Comparison of ENCODE assay signal across 8 cellular contexts in the genomic region with DNA sequence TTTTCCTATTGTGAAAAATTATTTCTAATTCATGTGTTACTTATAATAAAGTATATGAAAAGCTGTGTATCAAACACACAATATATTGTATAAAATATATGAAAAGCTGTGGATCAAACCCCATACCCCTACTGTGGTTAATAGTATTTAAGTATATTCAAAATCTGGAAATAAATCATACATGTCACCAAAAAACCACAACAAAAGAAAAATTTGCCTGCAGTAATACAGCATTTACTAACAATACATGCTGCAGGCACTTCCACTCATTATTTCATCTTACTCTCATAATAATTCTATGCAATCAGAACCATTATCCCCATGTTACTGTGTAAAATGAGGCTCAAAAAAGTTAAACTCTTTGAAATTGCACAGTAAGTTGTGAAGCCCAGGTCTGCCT.
DNase-seq lines count a peak whose midpoint lies in the region; TF ChIP-seq lines count a peak whose summit lies in the region.

No MANE protein-coding gene starts in this region.

- in situ Hi-C loops in KBM-7 (cut with MboI; ENCODE audit: low pct_unique_long_range_greater_than_20kb, low sequenced_read_pairs) (loop anchor here (25.0 kb wide), 1 partner anchor 1030 kb away; the partner anchor contains the start of gene NQO2), brain microvascular endothelial cell (cut with HindIII; ENCODE audit: low pct_ligation_motif_present, low sequenced_read_pairs) (no loop called here)

- H3K9ac ChIP-seq in mucosa of stomach (ENCODE audit: low read length) = peak overlapping the region; percentile 93

- peaks cover 16% of the 10 kb centered on the region for H3K4me1 ChIP-seq in A673 (ENCODE audit: insufficient read depth, low read length, poor library complexity, severe bottlenecking)
- peaks cover 15% of the 10 kb centered on the region for H3K4me1 ChIP-seq in mucosa of stomach (ENCODE audit: control insufficient read depth, insufficient read depth, low read length)

- TF ChIP-seq CTCF in A673 (conservative IDR thresholded peaks at IDR 0.05; ENCODE audit: low read depth, low read length) (no peak), brain microvascular endothelial cell (IDR thresholded peaks at IDR 0.05; ENCODE audit: low read depth, low read length, missing control alignments) (no peak)

- no TSS peak for BruUV-seq in A673 (replicated peaks; lab: Mats Ljungman, UMichigan)

- H3K4me3 ChIP-seq in A673 (ENCODE audit: low read depth, low read length, poor library complexity, severe bottlenecking) = peak overlapping the region; percentile 73
- H3K4me3 ChIP-seq in brain microvascular endothelial cell (ENCODE audit: low read depth, low read length) = peak overlapping the region; percentile 88
- no peak overlapping the region for H3K4me3 ChIP-seq in mucosa of stomach (ENCODE audit: low read length)

- DNase-seq in A673 (ENCODE audit: low spot score) = no peak
- DNase-seq in KBM-7 = peak; percentile 31
- no peak for DNase-seq in brain microvascular endothelial cell
- no peak for DNase-seq in activated CD4-positive, CD25-positive, alpha-beta regulatory T cell (lab: John Stamatoyannopoulos, UW)
- DNase-seq in T1000 (lab: John Stamatoyannopoulos, UW) = no peak
- no peak for DNase-seq in globus pallidus (ENCODE audit: low spot score)
- DNase-seq in DMS53 treated with DMSO at 0.1 percent for 48 hours (lab: John Stamatoyannopoulos, UW; ENCODE audit: unreplicated experiment) = no peak

- H3K36me3 ChIP-seq in A673 (ENCODE audit: insufficient read depth, low read length, poor library complexity, severe bottlenecking) (peaks cover 18% of the 10 kb centered on the region), brain microvascular endothelial cell (replicated peaks) (no peaks in the 10 kb centered on the region), mucosa of stomach (ENCODE audit: control insufficient read depth, insufficient read depth, low read length) (no peaks in the 10 kb centered on the region)

- POLR2A ChIA-PET in A673 (lab: Charles Lee; ENCODE audit: low non-redundant PET) = no interaction called here

- H3K27ac ChIP-seq in A673 (ENCODE audit: low read depth, low read length, poor library complexity, severe bottlenecking) = peak overlapping the region; percentile 96
- peak overlapping the region; percentile 98 for H3K27ac ChIP-seq in brain microvascular endothelial cell

- CTCF ChIA-PET in A673 (lab: Charles Lee) = interaction anchor here (1.0 kb wide), 1 partner anchor 39 kb away, joined by 3 read pairs; no protein-coding TSS in a partner anchor

- H3K27me3 ChIP-seq in A673 (replicated peaks; ENCODE audit: insufficient read depth, low read depth, low read length, poor library complexity) = no peaks in the 10 kb centered on the region
- H3K27me3 ChIP-seq in brain microvascular endothelial cell (replicated peaks) = no peaks in the 10 kb centered on the region
- no peaks in the 10 kb centered on the region for H3K27me3 ChIP-seq in mucosa of stomach (ENCODE audit: control insufficient read depth, insufficient read depth, low read length)

- H3K9me3 ChIP-seq in A673 (ENCODE audit: low read depth, low read length, poor library complexity, severe bottlenecking) (peaks cover 9% of the 10 kb centered on the region), mucosa of stomach (ENCODE audit: control insufficient read depth, low read length) (no peaks in the 10 kb centered on the region)

- intact Hi-C loops in A673 (cut with micrococcal nuclease; ENCODE audit: unreplicated experiment) = no loop called here
